25 cellular contexts compared by ENCODE assay signal in the genomic region with DNA sequence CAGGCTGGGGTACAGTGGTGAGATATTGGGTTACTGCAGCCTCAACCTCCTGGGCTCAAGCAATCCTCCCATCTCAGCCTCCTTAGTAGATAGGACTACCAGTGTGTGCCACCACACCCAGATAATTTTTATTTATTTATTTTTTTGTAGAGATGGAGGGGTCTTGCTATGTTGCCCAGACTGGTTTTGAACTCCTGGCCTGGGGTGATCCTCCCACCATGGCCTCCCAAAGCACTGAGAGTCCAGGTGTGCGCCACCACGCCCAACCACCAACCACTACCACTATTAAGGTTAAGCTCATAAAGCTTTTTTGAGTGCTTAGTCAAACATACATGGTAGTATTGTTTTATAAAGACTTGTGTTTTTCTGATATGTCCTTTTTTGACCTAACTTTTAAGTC. TPM values are rescaled to one million over a fixed set of nuclear protein-coding genes. Genes with fewer than 3 reads are reported as not detected.
DNase-seq lines count a peak whose midpoint lies in the region; ATAC-seq and TF ChIP-seq lines count a peak whose summit lies in the region.
"Had no signal": no experiment of that assay in that cellular context is flagged by ENCODE, and none has a peak within 500 bp of the region (broad histone marks: within the 10 kb centered on the region; RNA-seq: fewer than 3 reads in every experiment).

No MANE protein-coding gene starts in this region.

- peaks cover 27% of the 10 kb centered on the region for H3K4me1 ChIP-seq in DOHH2 (ENCODE audit: control insufficient read depth, low read length)
- H3K4me1 ChIP-seq in sigmoid colon, result peaks cover 0 to 32% (median 26%) of the 10 kb centered on the region in 4 donors

- H2AFZ ChIP-seq in SU-DHL-6 (ENCODE audit: low read depth, low read length, severe bottlenecking), result no peak overlapping the region

- 97 to 99% methylated on average over 2 of the region's 2 CpGs for WGBS in sigmoid colon, 2 donors

- no peak for TF ChIP-seq EP300 in sigmoid colon (IDR thresholded peaks at IDR 0.05)

- no peaks in the 10 kb centered on the region for H3K9me3 ChIP-seq in DOHH2 (ENCODE audit: control insufficient read depth, insufficient read depth, low read length)
- H3K9me3 ChIP-seq in SU-DHL-6 (ENCODE audit: insufficient read depth, low read length), result no peaks in the 10 kb centered on the region
- no peaks in the 10 kb centered on the region for H3K9me3 ChIP-seq in sigmoid colon
- H3K9me3 ChIP-seq: SJSA1 had no signal

- no peaks in the 10 kb centered on the region for H3K9me2 ChIP-seq in DOHH2 (replicated peaks; ENCODE audit: control insufficient read depth, low read length)
- no peaks in the 10 kb centered on the region for H3K9me2 ChIP-seq in SU-DHL-6 (replicated peaks; ENCODE audit: insufficient read depth, low read length)

- no peak for TF ChIP-seq POLR2A in sigmoid colon (IDR thresholded peaks at IDR 0.05)

- no peak overlapping the region for H3K9ac ChIP-seq in SU-DHL-6 (ENCODE audit: low read length)

- intact Hi-C loops in sigmoid colon (cut with DNase I), result no loop called here

- DNase-seq in activated naive CD8-positive, alpha-beta T cell treated with anti-CD3 and anti-CD28 coated beads, Interleukin-2, amount 50 U/mL, for 24 hours, result no peak
- peak; percentile 38 for DNase-seq in sigmoid colon
- DNase-seq in stimulated activated CD4-positive, alpha-beta T cell treated with anti-CD3 and anti-CD28 coated beads, Interleukin-15, amount 100 ng/mL, for 24 hours, result no peak
- no peak for DNase-seq in NCI-H146 treated with DMSO at 0.1 percent for 48 hours (lab: John Stamatoyannopoulos, UW; ENCODE audit: unreplicated experiment)
- no peak for DNase-seq in 8988T
- DNase-seq: C1 segment of cervical spinal cord; CD8-positive, alpha-beta memory T cell; DMS 273 treated with DMSO at 0.1 percent for 48 hours; DMS79; Kasumi-1; MV-4-11; NCI-H1105; NCI-H1436 treated with DMSO at 0.1 percent for 48 hours; NCI-H1930; NCI-H2107; NCI-H446; NCI-H524 treated with DMSO at 0.1 percent for 48 hours; NCI-H774; NK-92 treated with Interleukin-12 subunit alpha and Interleukin-12 subunit beta, amount 100 ng/mL, for 24 hours; Right ventricle myocardium superior; RPMI8226 had no signal

- H3F3A ChIP-seq in DOHH2 (ENCODE audit: control insufficient read depth, insufficient read depth) (peaks cover 3% of the 10 kb centered on the region; the same call in 1 of the 2 replicates), SU-DHL-6 (ENCODE audit: insufficient read depth) (peaks cover 4% of the 10 kb centered on the region)

- H3K4me2 ChIP-seq in DOHH2 (ENCODE audit: low read length) (peak overlapping the region; percentile 71), SU-DHL-6 (ENCODE audit: low read depth, low read length, poor library complexity, severe bottlenecking) (peak overlapping the region; percentile 18)

- H3K4me1 Mint-ChIP-seq in activated naive CD8-positive, alpha-beta T cell (ENCODE audit: low read depth), result peaks cover 53% of the 10 kb centered on the region
- peaks cover 38% of the 10 kb centered on the region for H3K4me1 Mint-ChIP-seq in activated naive CD8-positive, alpha-beta T cell treated with anti-CD3 and anti-CD28 coated beads, Interleukin-2, amount 50 U/mL, for 24 hours

- H3K27me3 ChIP-seq in DOHH2 (ENCODE audit: control insufficient read depth, low read length), result 0 out of 2 replicates have a peak, but pooled peaks cover 2% of the 10 kb centered on the region
- H3K27me3 ChIP-seq in SU-DHL-6 (ENCODE audit: low read length), result no peaks in the 10 kb centered on the region
- no peaks in the 10 kb centered on the region for H3K27me3 ChIP-seq in sigmoid colon
- H3K27me3 ChIP-seq: SJSA1 had no signal

- H4K20me1 ChIP-seq in DOHH2 (ENCODE audit: control insufficient read depth, insufficient read depth, low read depth, low read length) (peaks cover 16% of the 10 kb centered on the region), SU-DHL-6 (ENCODE audit: low read depth, low read length) (peaks cover 10% of the 10 kb centered on the region; the same call in 1 of the 2 replicates)

- ATAC-seq in activated naive CD8-positive, alpha-beta T cell treated with anti-CD3 and anti-CD28 coated beads, Interleukin-2, amount 50 U/mL, for 24 hours, result no peak

- H3K36me3 Mint-ChIP-seq in activated naive CD8-positive, alpha-beta T cell, result peaks cover 11% of the 10 kb centered on the region
- H3K36me3 Mint-ChIP-seq in activated naive CD8-positive, alpha-beta T cell treated with anti-CD3 and anti-CD28 coated beads, Interleukin-2, amount 50 U/mL, for 24 hours (ENCODE audit: low read depth), result peaks cover 40% of the 10 kb centered on the region

- H3K36me3 ChIP-seq in DOHH2 (ENCODE audit: control insufficient read depth, low read length) (peaks cover 44% of the 10 kb centered on the region), SU-DHL-6 (ENCODE audit: low read length) (peaks cover 18% of the 10 kb centered on the region), sigmoid colon (peaks cover 0 to 14% (median 2%) of the 10 kb centered on the region in 4 donors)

- no peaks in the 10 kb centered on the region for H3K9me3 Mint-ChIP-seq in activated naive CD8-positive, alpha-beta T cell (ENCODE audit: low read depth)
- H3K9me3 Mint-ChIP-seq in activated naive CD8-positive, alpha-beta T cell treated with anti-CD3 and anti-CD28 coated beads, Interleukin-2, amount 50 U/mL, for 24 hours, result no peaks in the 10 kb centered on the region
- H3K9me3 Mint-ChIP-seq: CD8-positive, alpha-beta memory T cell had no signal

- H3K27ac ChIP-seq in DOHH2 (ENCODE audit: low read depth, low read length), result no peak overlapping the region
- no peak overlapping the region for H3K27ac ChIP-seq in SU-DHL-6 (ENCODE audit: low read depth, low read length)
- no peak overlapping the region for H3K27ac ChIP-seq in sigmoid colon
- H3K27ac ChIP-seq: SJSA1 had no signal

- no peaks in the 10 kb centered on the region for H3K27me3 Mint-ChIP-seq in activated naive CD8-positive, alpha-beta T cell
- H3K27me3 Mint-ChIP-seq in activated naive CD8-positive, alpha-beta T cell treated with anti-CD3 and anti-CD28 coated beads, Interleukin-2, amount 50 U/mL, for 24 hours, result peaks cover 1% of the 10 kb centered on the region
- H3K27me3 Mint-ChIP-seq: CD8-positive, alpha-beta memory T cell had no signal

- H3K4me3 ChIP-seq in DOHH2 (ENCODE audit: low read length) (no peak overlapping the region), SU-DHL-6 (ENCODE audit: insufficient read depth, low read length, poor library complexity, severe bottlenecking) (no peak overlapping the region), sigmoid colon (no peak overlapping the region)
- H3K4me3 ChIP-seq: SJSA1 had no signal

- H3K27ac Mint-ChIP-seq in activated naive CD8-positive, alpha-beta T cell, result no peak overlapping the region
- H3K27ac Mint-ChIP-seq in activated naive CD8-positive, alpha-beta T cell treated with anti-CD3 and anti-CD28 coated beads, Interleukin-2, amount 50 U/mL, for 24 hours, result no peak overlapping the region

- peak overlapping the region; percentile 86 for H3K4me3 Mint-ChIP-seq in activated naive CD8-positive, alpha-beta T cell
- H3K4me3 Mint-ChIP-seq in activated naive CD8-positive, alpha-beta T cell treated with anti-CD3 and anti-CD28 coated beads, Interleukin-2, amount 50 U/mL, for 24 hours, result no peak overlapping the region

- H3K79me2 ChIP-seq in DOHH2 (ENCODE audit: control insufficient read depth, low read length), result peaks cover 53% of the 10 kb centered on the region
- peaks cover 35% of the 10 kb centered on the region for H3K79me2 ChIP-seq in SU-DHL-6 (ENCODE audit: insufficient read depth, low read length)

- TF ChIP-seq CTCF in DOHH2 (IDR thresholded peaks at IDR 0.05; ENCODE audit: low read depth, low read length, poor library complexity, severe bottlenecking) (no peak), SU-DHL-6 (IDR thresholded peaks at IDR 0.05; ENCODE audit: insufficient read depth, low read length, poor library complexity, severe bottlenecking) (no peak), sigmoid colon (IDR thresholded peaks at IDR 0.05) (no peak)

RNA-seq across cellular contexts. Expression of a gene that starts 3.9 kb away (rescaled TPM):
- total RNA-seq in sigmoid colon, result 10 to 100 TPM in 2 of 4 donors, 1 to 10 TPM in 2; 8.9 to 15.8 (median 11.6) TPM
- polyA plus RNA-seq in sigmoid colon, result 1 to 10 TPM; 3.0 to 8.2 (median 4.4) TPM

RNA-seq across cellular contexts. Expression of a gene that starts 36.2 kb away (rescaled TPM):
- total RNA-seq in sigmoid colon, result 10 to 100 TPM; 37.6 to 80.3 (median 55.7) TPM
- polyA plus RNA-seq in sigmoid colon, result 10 to 100 TPM; 42.5 to 53.4 (median 45.6) TPM

RNA-seq across cellular contexts. Expression of a gene that starts 42.4 kb away (rescaled TPM):
- total RNA-seq in sigmoid colon, result 10 to 100 TPM in 3 of 4 donors, 1 to 10 TPM in 1; 6.9 to 25.3 (median 19.0) TPM
- polyA plus RNA-seq in sigmoid colon, result 1 to 10 TPM; 2.9 to 6.5 (median 6.0) TPM
